1 cellular context compared by ENCODE assay signal in genomic region chr14:61588419-61588901, GRCh38.
TF ChIP-seq lines count a peak whose summit lies in the region.

No MANE protein-coding gene starts in this region.

TF ChIP-seq in HEK293, 187 proteins besides CTCF, POLR2A, EP300 and RAD21 (continued from another document and continues in another):
- TF ChIP-seq ZNF610 (tag by site-specific recombination; IDR thresholded peaks at IDR 0.05; ENCODE audit: borderline replicate concordance) (no peak), ZNF449 (tag by site-specific recombination; IDR thresholded peaks at IDR 0.05) (0 out of 2 replicates have a peak, but pooled peaks have one; percentile 33), BCL6B (tag by site-specific recombination; IDR thresholded peaks at IDR 0.05) (no peak), ZNF513 (tag by site-specific recombination; IDR thresholded peaks at IDR 0.05) (no peak), ZNF157 (tag by site-specific recombination; IDR thresholded peaks at IDR 0.05) (no peak), ZNF169 (tag by site-specific recombination; IDR thresholded peaks at IDR 0.05) (no peak), MEIS1 (CRISPR knock-in tag; IDR thresholded peaks at IDR 0.05; ENCODE audit: borderline replicate concordance) (no peak), ZNF571 (tag by site-specific recombination; IDR thresholded peaks at IDR 0.05) (no peak), ZNF530 (tag by site-specific recombination; IDR thresholded peaks at IDR 0.05; ENCODE audit: low read depth) (no peak), ZIC2 (tag by site-specific recombination; IDR thresholded peaks at IDR 0.05) (no peak), ZNF155 (tag by site-specific recombination; IDR thresholded peaks at IDR 0.05) (no peak), INSM2 (tag by site-specific recombination; IDR thresholded peaks at IDR 0.05) (no peak), KLF10 (tag by site-specific recombination; IDR thresholded peaks at IDR 0.05) (no peak), GFI1B (tag by site-specific recombination; IDR thresholded peaks at IDR 0.05) (no peak), SP2 (tag by site-specific recombination; IDR thresholded peaks at IDR 0.05) (no peak), ZBTB26 (tag by site-specific recombination; optimal IDR thresholded peaks at IDR 0.05) (no peak), BCL11A (tag by site-specific recombination; IDR thresholded peaks at IDR 0.05; ENCODE audit: low read depth) (no peak), ZNF404 (tag by site-specific recombination; IDR thresholded peaks at IDR 0.05) (no peak), KLF1 (tag by site-specific recombination; IDR thresholded peaks at IDR 0.05) (no peak), ZNF518A (tag by site-specific recombination; conservative IDR thresholded peaks at IDR 0.05; ENCODE audit: low read depth) (no peak), ZNF175 (tag by site-specific recombination; IDR thresholded peaks at IDR 0.05) (no peak), ZNF692 (tag by site-specific recombination; IDR thresholded peaks at IDR 0.05) (peak; percentile 93), SP7 (tag by site-specific recombination; IDR thresholded peaks at IDR 0.05) (no peak), KLF17 (tag by site-specific recombination; IDR thresholded peaks at IDR 0.05) (no peak), ZFP69B (tag by site-specific recombination; IDR thresholded peaks at IDR 0.05) (peak; percentile 71; the same call in 1 of the 2 replicates), ZBTB21 (tag by site-specific recombination; IDR thresholded peaks at IDR 0.05) (no peak), YY2 (tag by site-specific recombination; IDR thresholded peaks at IDR 0.05) (no peak), GLI4 (tag by site-specific recombination; IDR thresholded peaks at IDR 0.05) (no peak), ZSCAN30 (tag by site-specific recombination; IDR thresholded peaks at IDR 0.05) (no peak), ZNF777 (tag by site-specific recombination; IDR thresholded peaks at IDR 0.05; ENCODE audit: borderline replicate concordance) (no peak), TCF7L2 (IDR thresholded peaks at IDR 0.05; ENCODE audit: borderline replicate concordance, low read depth, low read length) (no peak), ZNF350 (tag by site-specific recombination; IDR thresholded peaks at IDR 0.05) (no peak), ZNF184 (tag by site-specific recombination; IDR thresholded peaks at IDR 0.05) (no peak), ZNF48 (tag by site-specific recombination; IDR thresholded peaks at IDR 0.05) (no peak), ZNF830 (tag by site-specific recombination; IDR thresholded peaks at IDR 0.05; ENCODE audit: low read depth) (no peak), ZBTB17 (tag by site-specific recombination; IDR thresholded peaks at IDR 0.05) (peak; percentile 84), PRDM4 (tag by site-specific recombination; IDR thresholded peaks at IDR 0.05) (no peak), ZNF433 (tag by site-specific recombination; IDR thresholded peaks at IDR 0.05; ENCODE audit: low read depth) (no peak), ZNF138 (tag by site-specific recombination; IDR thresholded peaks at IDR 0.05; ENCODE audit: borderline replicate concordance) (no peak), PBX3 (CRISPR knock-in tag; IDR thresholded peaks at IDR 0.05) (no peak), ZNF121 (tag by site-specific recombination; IDR thresholded peaks at IDR 0.05) (no peak), ZBTB7A (tag by site-specific recombination; IDR thresholded peaks at IDR 0.05; ENCODE audit: low read depth) (no peak), SCRT2 (tag by site-specific recombination; IDR thresholded peaks at IDR 0.05) (no peak), ZNF621 (tag by site-specific recombination; IDR thresholded peaks at IDR 0.05) (no peak), ZNF629 (tag by site-specific recombination; IDR thresholded peaks at IDR 0.05) (peak; percentile 37; the same call in 1 of the 2 replicates)
